Comparison of ENCODE assay signal across 1 cellular context in genomic region chr14:35807131-35807961, GRCh38.
A peak's percentile ranks its signal among the peaks of the same experiment; 100 is the strongest.
TF ChIP-seq lines count a peak whose summit lies in the region.

No MANE protein-coding gene starts in this region.

TF ChIP-seq in HepG2, 621 proteins besides CTCF, POLR2A, EP300 and RAD21 (continued from another document and continues in another):
- TF ChIP-seq KIAA2018 (CRISPR knock-in tag; IDR thresholded peaks at IDR 0.05; ENCODE audit: borderline replicate concordance): no peak
- no peak for TF ChIP-seq ZNF44 (CRISPR knock-in tag; IDR thresholded peaks at IDR 0.05)
- TF ChIP-seq ZNF292 (CRISPR knock-in tag; IDR thresholded peaks at IDR 0.05; ENCODE audit: borderline replicate concordance, low read depth): no peak
- TF ChIP-seq ZFP1 (CRISPR knock-in tag; IDR thresholded peaks at IDR 0.05): peak; percentile 90
- TF ChIP-seq HCFC1 (IDR thresholded peaks at IDR 0.05; ENCODE audit: low read depth, low read length): no peak
- no peak; the same call in 1 of the 2 replicates for TF ChIP-seq ZFP82 (CRISPR knock-in tag; IDR thresholded peaks at IDR 0.05; ENCODE audit: borderline replicate concordance)
- no peak for TF ChIP-seq ZNF777 (CRISPR knock-in tag; IDR thresholded peaks at IDR 0.05)
- 0 out of 2 replicates have a peak, but pooled peaks have one; percentile 7 for TF ChIP-seq ZNF24 (IDR thresholded peaks at IDR 0.05)
- no peak for TF ChIP-seq ZFX (CRISPR knock-in tag; IDR thresholded peaks at IDR 0.05; ENCODE audit: low read depth)
- TF ChIP-seq ZNF543 (CRISPR knock-in tag; IDR thresholded peaks at IDR 0.05): no peak
- no peak for TF ChIP-seq ZNF382 (CRISPR knock-in tag; IDR thresholded peaks at IDR 0.05; ENCODE audit: borderline replicate concordance)
- TF ChIP-seq XBP1 (CRISPR knock-in tag; IDR thresholded peaks at IDR 0.05): no peak
- no peak for TF ChIP-seq MZF1 (CRISPR knock-in tag; IDR thresholded peaks at IDR 0.05; ENCODE audit: borderline replicate concordance)
- TF ChIP-seq MTF2 (CRISPR knock-in tag; IDR thresholded peaks at IDR 0.05; ENCODE audit: borderline replicate concordance): no peak; the same call in 1 of the 2 replicates
- TF ChIP-seq LBX2 (CRISPR knock-in tag; IDR thresholded peaks at IDR 0.05; ENCODE audit: borderline replicate concordance): no peak
- peak; percentile 39; the same call in 1 of the 2 replicates for TF ChIP-seq KMT2A (CRISPR knock-in tag; IDR thresholded peaks at IDR 0.05)
- TF ChIP-seq ZFP37 (CRISPR knock-in tag; IDR thresholded peaks at IDR 0.05; ENCODE audit: borderline replicate concordance): no peak
- TF ChIP-seq REST (IDR thresholded peaks at IDR 0.05; ENCODE audit: borderline replicate concordance in 1 of 2, low read depth in 1 of 2, low read length in 2 of 2): 0 out of 4 replicates have a peak, but pooled peaks of 1 of the 2 experiments have one; percentile 43
- no peak for TF ChIP-seq PAWR (CRISPR knock-in tag; IDR thresholded peaks at IDR 0.05; ENCODE audit: borderline replicate concordance)
- TF ChIP-seq TBX2 (CRISPR knock-in tag; IDR thresholded peaks at IDR 0.05; ENCODE audit: borderline replicate concordance): no peak
- TF ChIP-seq ADNP (CRISPR knock-in tag; IDR thresholded peaks at IDR 0.05): no peak
- peak; percentile 83 for TF ChIP-seq SIX1 (CRISPR knock-in tag; IDR thresholded peaks at IDR 0.05; ENCODE audit: borderline replicate concordance)
- TF ChIP-seq ZC3H13 (CRISPR knock-in tag; IDR thresholded peaks at IDR 0.05): no peak
- no peak for TF ChIP-seq ASH2L (IDR thresholded peaks at IDR 0.05; ENCODE audit: insufficient read length, low read depth, low read length)
- TF ChIP-seq NFKB2 (CRISPR knock-in tag; IDR thresholded peaks at IDR 0.05; ENCODE audit: borderline replicate concordance): no peak
- TF ChIP-seq SNAPC4 (CRISPR knock-in tag; IDR thresholded peaks at IDR 0.05): no peak
- no peak for TF ChIP-seq ZNF687 (CRISPR knock-in tag; IDR thresholded peaks at IDR 0.05)
- TF ChIP-seq ARHGAP35 (CRISPR knock-in tag; IDR thresholded peaks at IDR 0.05; ENCODE audit: borderline replicate concordance): no peak
- TF ChIP-seq BORCS8-MEF2B (CRISPR knock-in tag; IDR thresholded peaks at IDR 0.05): no peak
- no peak for TF ChIP-seq ZNF484 (CRISPR knock-in tag; IDR thresholded peaks at IDR 0.05; ENCODE audit: borderline replicate concordance, low read depth)
- TF ChIP-seq TCF7L2 (IDR thresholded peaks at IDR 0.05; ENCODE audit: low read depth, low read length): no peak
- no peak for TF ChIP-seq MAFG (CRISPR knock-in tag; IDR thresholded peaks at IDR 0.05)
- no peak; the same call in 1 of the 2 replicates for TF ChIP-seq TAF1 (CRISPR knock-in tag; IDR thresholded peaks at IDR 0.05)
- no peak for TF ChIP-seq PREB (CRISPR knock-in tag; IDR thresholded peaks at IDR 0.05)
- no peak for TF ChIP-seq CENPX (CRISPR knock-in tag; IDR thresholded peaks at IDR 0.05)
- TF ChIP-seq PBX2 (CRISPR knock-in tag; IDR thresholded peaks at IDR 0.05): no peak
